In the genomic region with DNA sequence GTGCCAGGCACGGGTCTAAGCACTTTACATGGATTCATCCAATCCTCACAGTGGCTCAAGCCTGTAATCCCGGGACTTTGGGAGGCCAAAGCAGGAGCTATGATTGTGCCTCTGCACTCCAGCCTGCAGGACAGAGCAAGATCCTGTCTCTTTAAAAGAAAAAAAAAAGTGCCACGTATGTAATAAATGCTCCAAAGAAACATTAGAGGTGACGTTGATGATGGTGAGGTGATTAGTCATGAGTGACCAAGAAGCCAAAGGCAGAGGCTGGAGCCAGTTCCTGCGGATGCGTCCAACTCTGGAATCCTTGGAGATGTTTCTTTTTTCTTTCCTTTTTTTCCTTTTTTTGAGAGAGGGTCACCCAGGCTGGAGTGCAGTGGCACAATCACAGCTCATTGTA, we compare ENCODE assay signal across 10 cellular contexts. TPM values are rescaled to one million over a fixed set of nuclear protein-coding genes. Genes with fewer than 3 reads are reported as not detected.
DNase-seq lines count a peak whose midpoint lies in the region; ATAC-seq and FAIRE-seq lines count a peak whose summit lies in the region.
"Had no signal": no experiment of that assay in that cellular context is flagged by ENCODE, and none has a peak within 500 bp of the region (broad histone marks: within the 10 kb centered on the region; RNA-seq: fewer than 3 reads in every experiment).

No MANE protein-coding gene starts in this region.

- DNase-seq in H4 (ENCODE audit: low spot score) (peak; percentile 92), amniotic epithelial cell (ENCODE audit: low read depth) (peak; percentile 80), left ventricle myocardium superior (peak; percentile 46), small intestine (peak; percentile 34)
- no peak for DNase-seq in stimulated activated effector memory CD8-positive, alpha-beta T cell treated with anti-CD3 and anti-CD28 coated beads, Interleukin-12 subunit alpha, Interleukin-12 subunit beta, amount 100 ng/mL, for 72 hours (ENCODE audit: low spot score in 2 of 2)
- DNase-seq: activated CD4-positive, alpha-beta memory T cell treated with anti-CD3 and anti-CD28 coated beads, Interleukin-2, amount 10 ng/mL, durations not matched to agents 7 days and 5 days; stimulated activated CD4-positive, alpha-beta T cell treated with anti-CD3 and anti-CD28 coated beads, Interleukin-12 subunit alpha, Interleukin-12 subunit beta, amount 100 ng/mL, for 4 hours had no signal

- H3K27me3 ChIP-seq in small intestine (ENCODE audit: control insufficient read depth in 2 of 2, insufficient read depth in 2 of 2, low read length in 2 of 2) = no peaks in the 10 kb centered on the region

- H3K9me3 Mint-ChIP-seq in stimulated activated effector memory CD8-positive, alpha-beta T cell treated with anti-CD3 and anti-CD28 coated beads, Interleukin-12 subunit alpha, Interleukin-12 subunit beta, amount 100 ng/mL, for 72 hours = no peaks in the 10 kb centered on the region
- H3K9me3 Mint-ChIP-seq: activated CD4-positive, alpha-beta memory T cell treated with anti-CD3 and anti-CD28 coated beads, Interleukin-2, amount 10 ng/mL, durations not matched to agents 7 days and 5 days had no signal

- ATAC-seq in left ventricle myocardium superior (peak; percentile 83), HG03139 (IDR thresholded peaks at IDR 0.05; ENCODE audit: unreplicated experiment) (no peak), HG03175 (IDR thresholded peaks at IDR 0.05; ENCODE audit: unreplicated experiment) (no peak), HG03469 (IDR thresholded peaks at IDR 0.05; ENCODE audit: unreplicated experiment) (no peak)
- ATAC-seq in stimulated activated effector memory CD8-positive, alpha-beta T cell treated with anti-CD3 and anti-CD28 coated beads, Interleukin-12 subunit alpha, Interleukin-12 subunit beta, amount 100 ng/mL, for 72 hours = no peak

- no peak for FAIRE-seq in small intestine (lab: Jason Lieb, UNC)

- no peaks in the 10 kb centered on the region for H3K9me3 ChIP-seq in small intestine (ENCODE audit: control insufficient read depth, low read depth)

- no peaks in the 10 kb centered on the region for H3K4me1 Mint-ChIP-seq in stimulated activated effector memory CD8-positive, alpha-beta T cell treated with anti-CD3 and anti-CD28 coated beads, Interleukin-12 subunit alpha, Interleukin-12 subunit beta, amount 100 ng/mL, for 72 hours

- no peak overlapping the region for H3K4me3 ChIP-seq in small intestine (ENCODE audit: low read depth in 1 of 2, low read length in 2 of 2)

- H3K36me3 ChIP-seq in small intestine (ENCODE audit: control insufficient read depth in 2 of 2, insufficient read depth in 2 of 2, low read length in 2 of 2) = no peaks in the 10 kb centered on the region

- intact Hi-C loops in left ventricle myocardium superior (cut with micrococcal nuclease) = no loop called here

- peak overlapping the region in 1 of 2 donors; percentile 66 for H3K27ac ChIP-seq in small intestine (ENCODE audit: low read depth in 1 of 2, low read length in 1 of 2)

- H3K4me3 Mint-ChIP-seq in stimulated activated effector memory CD8-positive, alpha-beta T cell treated with anti-CD3 and anti-CD28 coated beads, Interleukin-12 subunit alpha, Interleukin-12 subunit beta, amount 100 ng/mL, for 72 hours = no peak overlapping the region
- H3K4me3 Mint-ChIP-seq: activated CD4-positive, alpha-beta memory T cell treated with anti-CD3 and anti-CD28 coated beads, Interleukin-2, amount 10 ng/mL, durations not matched to agents 7 days and 5 days had no signal

- WGBS in small intestine, 3 donors = 43 to 59% (median 57%) methylated on average over 6 of the region's 6 CpGs

- H3K27ac Mint-ChIP-seq in stimulated activated effector memory CD8-positive, alpha-beta T cell treated with anti-CD3 and anti-CD28 coated beads, Interleukin-12 subunit alpha, Interleukin-12 subunit beta, amount 100 ng/mL, for 72 hours = no peak overlapping the region
- H3K27ac Mint-ChIP-seq: activated CD4-positive, alpha-beta memory T cell treated with anti-CD3 and anti-CD28 coated beads, Interleukin-2, amount 10 ng/mL, durations not matched to agents 7 days and 5 days had no signal

- peaks cover 0 to 3% of the 10 kb centered on the region in 2 donors for H3K4me1 ChIP-seq in small intestine (ENCODE audit: control insufficient read depth in 2 of 2, insufficient read depth in 1 of 2, low read depth in 1 of 2, low read length in 1 of 2)

- H3K36me3 Mint-ChIP-seq in stimulated activated effector memory CD8-positive, alpha-beta T cell treated with anti-CD3 and anti-CD28 coated beads, Interleukin-12 subunit alpha, Interleukin-12 subunit beta, amount 100 ng/mL, for 72 hours = no peaks in the 10 kb centered on the region

RNA-seq across cellular contexts. Expression of gene SIAH1, which starts 59.4 kb away (rescaled TPM):
- 38.3 and 41.1 TPM in 2 replicates for total RNA-seq in H4 (2014; rRNA removed; shearing (Covaris generic))
- total RNA-seq in left ventricle myocardium superior = 14.1 TPM
- polyA plus RNA-seq in small intestine = 10 to 100 TPM; 18.8 to 21.1 (median 20.0) TPM

Comparison
In these comparisons a context has a peak if more than half of its experiments do, and no peak if none do; other contexts are left out.
1. DNase-seq: peak in H4 (single experiment), amniotic epithelial cell (single experiment), left ventricle myocardium superior (single experiment) and small intestine (single experiment); none in stimulated activated effector memory CD8-positive, alpha-beta T cell treated with anti-CD3 and anti-CD28 coated beads, Interleukin-12 subunit alpha, Interleukin-12 subunit beta, amount 100 ng/mL, for 72 hours (0 of 2).